In the genomic region with DNA sequence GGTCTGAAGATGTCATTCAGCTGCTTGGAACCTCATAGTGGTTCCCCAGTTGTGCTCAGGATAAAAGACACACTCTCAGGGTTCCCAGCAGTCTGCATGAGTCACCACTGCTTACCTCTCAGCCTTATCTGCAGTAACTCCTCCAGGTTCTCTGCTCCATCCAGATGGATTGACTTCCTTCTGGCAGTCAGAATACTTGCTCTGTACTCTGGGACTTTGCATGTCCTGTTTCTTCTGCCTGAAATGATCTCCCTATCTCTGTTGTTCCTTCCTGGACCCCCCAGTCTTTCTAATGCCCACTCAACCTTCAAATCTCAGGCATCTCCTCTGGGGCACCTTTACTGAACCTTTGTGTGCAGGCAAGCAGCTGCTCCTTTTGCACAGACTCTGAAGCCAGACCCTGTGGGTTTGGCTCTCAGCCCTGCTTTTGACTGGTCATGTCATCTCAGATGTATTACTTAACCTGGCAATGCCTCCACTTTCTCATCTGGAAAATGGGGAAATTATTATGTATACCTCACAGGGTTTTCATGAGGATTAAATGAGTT, we compare ENCODE assay signal across 19 cellular contexts. TPM values are rescaled to one million over a fixed set of nuclear protein-coding genes. Genes with fewer than 3 reads are reported as not detected.
A peak's percentile ranks its signal among the peaks of the same experiment; 100 is the strongest.
DNase-seq lines count a peak whose midpoint lies in the region; ATAC-seq and TF ChIP-seq lines count a peak whose summit lies in the region.
"Had no signal": no experiment of that assay in that cellular context is flagged by ENCODE, and none has a peak within 500 bp of the region (broad histone marks: within the 10 kb centered on the region; RNA-seq: fewer than 3 reads in every experiment).

No MANE protein-coding gene starts in this region.

- no peaks in the 10 kb centered on the region for H4K20me1 ChIP-seq in PC-9 (ENCODE audit: insufficient read depth)

- no peaks in the 10 kb centered on the region for H3K79me2 ChIP-seq in PC-9 (ENCODE audit: low read depth)

- H3K36me3 ChIP-seq in PC-9 (ENCODE audit: low read depth) = no peaks in the 10 kb centered on the region
- H3K36me3 ChIP-seq: right lobe of liver had no signal

- no peaks in the 10 kb centered on the region for H3K9me3 ChIP-seq in PC-9 (ENCODE audit: insufficient read depth, low read depth)
- H3K9me3 ChIP-seq: right lobe of liver had no signal

- H2AFZ ChIP-seq in PC-9 = no peak overlapping the region

- no peaks in the 10 kb centered on the region for H3K36me3 Mint-ChIP-seq in effector memory CD8-positive, alpha-beta T cell (ENCODE audit: insufficient read depth)
- H3K36me3 Mint-ChIP-seq in nephron (ENCODE audit: low read depth) = peaks cover 10% of the 10 kb centered on the region
- H3K36me3 Mint-ChIP-seq: natural killer cell had no signal

- no peaks in the 10 kb centered on the region for H3K27me3 Mint-ChIP-seq in effector memory CD8-positive, alpha-beta T cell
- H3K27me3 Mint-ChIP-seq in nephron (ENCODE audit: low read depth) = peaks cover 3% of the 10 kb centered on the region
- H3K27me3 Mint-ChIP-seq: activated CD4-positive, alpha-beta T cell treated with anti-CD3 and anti-CD28 coated beads, Interleukin-2, amount 10 ng/mL, durations not matched to agents 7 days and 5 days had no signal

- CTCF ChIA-PET in PC-9 (lab: Charles Lee) = no interaction called here

- TF ChIP-seq CTCF in PC-9 (conservative IDR thresholded peaks at IDR 0.05) (no peak), nephron (IDR thresholded peaks at IDR 0.05; ENCODE audit: unreplicated experiment in 3 of 3) (no peak)

- H3F3A ChIP-seq in PC-9 (ENCODE audit: insufficient read depth, low read depth) = no peaks in the 10 kb centered on the region

- peak overlapping the region; percentile 21 to 58 for H3K27ac Mint-ChIP-seq in effector memory CD8-positive, alpha-beta T cell
- peak overlapping the region; percentile 35 to 69 (median 38) for H3K27ac Mint-ChIP-seq in nephron
- H3K27ac Mint-ChIP-seq: activated CD4-positive, alpha-beta T cell treated with anti-CD3 and anti-CD28 coated beads, Interleukin-2, amount 10 ng/mL, durations not matched to agents 7 days and 5 days; natural killer cell had no signal

- no peaks in the 10 kb centered on the region for H3K27me3 ChIP-seq in PC-9 (ENCODE audit: insufficient read depth, low read depth)
- H3K27me3 ChIP-seq: right lobe of liver had no signal

- H3K4me2 ChIP-seq in PC-9 = no peak overlapping the region
- H3K4me2 ChIP-seq: BLaER1 treated with 17β-estradiol and CSF1 and Interleukin-3, amounts not matched to agents 10 nM and 100 nM had no signal

- H3K27ac ChIP-seq in PC-9 = no peak overlapping the region
- H3K27ac ChIP-seq: BLaER1 treated with 17β-estradiol and CSF1 and Interleukin-3, amounts not matched to agents 10 nM and 100 nM; right lobe of liver had no signal

- H3K9me3 Mint-ChIP-seq in effector memory CD8-positive, alpha-beta T cell = no peaks in the 10 kb centered on the region
- no peaks in the 10 kb centered on the region for H3K9me3 Mint-ChIP-seq in nephron
- H3K9me3 Mint-ChIP-seq: activated CD4-positive, alpha-beta T cell treated with anti-CD3 and anti-CD28 coated beads, Interleukin-2, amount 10 ng/mL, durations not matched to agents 7 days and 5 days; activated T-cell treated with anti-CD3 and anti-CD28 coated beads, Interleukin-2, amount 50 U/mL, for 4 hours; immature natural killer cell; natural killer cell had no signal

- DNase-seq in H4 (ENCODE audit: low spot score) (peak; percentile 29), PC-9 (peak; percentile 14 to 44), middle frontal gyrus (ENCODE audit: extremely low spot score, low spot score) (no peak)
- DNase-seq in effector memory CD8-positive, alpha-beta T cell = no peak
- DNase-seq in stimulated activated naive CD4-positive, alpha-beta T cell (lab: John Stamatoyannopoulos, UW) = no peak
- DNase-seq: activated CD4-positive, alpha-beta T cell treated with anti-CD3 and anti-CD28 coated beads, Interleukin-2, amount 10 ng/mL, durations not matched to agents 7 days and 5 days; activated T-cell treated with anti-CD3 and anti-CD28 coated beads, Interleukin-2, amount 50 U/mL, for 4 hours; amniotic stem cell; EL; foreskin fibroblast; immature natural killer cell; natural killer cell; right lobe of liver; stimulated activated naive CD8-positive, alpha-beta T cell treated with anti-CD3 and anti-CD28 coated beads, Interleukin-15, Interleukin-2, amounts not matched to agents 100 U/mL and 50 U/mL, for 24 hours; T-helper 1 cell had no signal

- H3K4me1 Mint-ChIP-seq in effector memory CD8-positive, alpha-beta T cell (ENCODE audit: low read depth in 2 of 2) = peaks cover 9 to 27% of the 10 kb centered on the region in 2 donors
- H3K4me1 Mint-ChIP-seq in nephron = peaks cover 41% of the 10 kb centered on the region
- H3K4me1 Mint-ChIP-seq: activated CD4-positive, alpha-beta T cell treated with anti-CD3 and anti-CD28 coated beads, Interleukin-2, amount 10 ng/mL, durations not matched to agents 7 days and 5 days had no signal

- no peak overlapping the region for H3K4me3 Mint-ChIP-seq in effector memory CD8-positive, alpha-beta T cell
- H3K4me3 Mint-ChIP-seq in nephron = no peak overlapping the region
- H3K4me3 Mint-ChIP-seq: activated CD4-positive, alpha-beta T cell treated with anti-CD3 and anti-CD28 coated beads, Interleukin-2, amount 10 ng/mL, durations not matched to agents 7 days and 5 days; activated T-cell treated with anti-CD3 and anti-CD28 coated beads, Interleukin-2, amount 50 U/mL, for 4 hours; immature natural killer cell; natural killer cell had no signal

- H3K9me2 ChIP-seq in PC-9 (ENCODE audit: insufficient read depth) = no peaks in the 10 kb centered on the region

- H3K4me3 ChIP-seq in PC-9 = no peak overlapping the region
- H3K4me3 ChIP-seq: BLaER1 treated with 17β-estradiol and CSF1 and Interleukin-3, amounts not matched to agents 10 nM and 100 nM; right lobe of liver had no signal

- POLR2A ChIA-PET in PC-9 (lab: Charles Lee; ENCODE audit: unreplicated experiment) = no interaction called here

- 0 out of 2 replicates have a peak, but pooled peaks cover 6% of the 10 kb centered on the region for H3K4me1 ChIP-seq in PC-9 (replicated peaks; ENCODE audit: insufficient read depth)

- no peak for ATAC-seq in effector memory CD8-positive, alpha-beta T cell (replicated peaks)
- ATAC-seq in GM21619 (IDR thresholded peaks at IDR 0.05; ENCODE audit: unreplicated experiment) (no peak), HG03378 (IDR thresholded peaks at IDR 0.05; ENCODE audit: unreplicated experiment) (no peak)
- ATAC-seq: activated T-cell treated with anti-CD3 and anti-CD28 coated beads, Interleukin-2, amount 50 U/mL, for 4 hours; natural killer cell; right lobe of liver; stimulated activated naive CD8-positive, alpha-beta T cell treated with anti-CD3 and anti-CD28 coated beads, Interleukin-15, Interleukin-2, amounts not matched to agents 100 U/mL and 50 U/mL, for 24 hours had no signal

- intact Hi-C loops in PC-9 (cut with micrococcal nuclease; ENCODE audit: unreplicated experiment) = no loop called here

- no TSS peak for BruUV-seq in PC-9 (replicated peaks; lab: Mats Ljungman, UMichigan)

RNA-seq across cellular contexts. Expression of a gene that starts 38.4 kb away (rescaled TPM):
- total RNA-seq in H4 (2014; rRNA removed; shearing (Covaris generic)) = 4.6 and 5.8 TPM in 2 replicates
- total RNA-seq in PC-9 (2021) = 10.4 and 11.3 TPM in 2 replicates

Comparison
In these comparisons a context has a peak if more than half of its experiments do, and no peak if none do; other contexts are left out.
1. DNase-seq: peak in H4 (single experiment) and PC-9 (2 of 2); none in effector memory CD8-positive, alpha-beta T cell (0 of 3), middle frontal gyrus (single experiment) and stimulated activated naive CD4-positive, alpha-beta T cell (0 of 6).